ENCODE assay signal across 8 cellular contexts in the genomic region with DNA sequence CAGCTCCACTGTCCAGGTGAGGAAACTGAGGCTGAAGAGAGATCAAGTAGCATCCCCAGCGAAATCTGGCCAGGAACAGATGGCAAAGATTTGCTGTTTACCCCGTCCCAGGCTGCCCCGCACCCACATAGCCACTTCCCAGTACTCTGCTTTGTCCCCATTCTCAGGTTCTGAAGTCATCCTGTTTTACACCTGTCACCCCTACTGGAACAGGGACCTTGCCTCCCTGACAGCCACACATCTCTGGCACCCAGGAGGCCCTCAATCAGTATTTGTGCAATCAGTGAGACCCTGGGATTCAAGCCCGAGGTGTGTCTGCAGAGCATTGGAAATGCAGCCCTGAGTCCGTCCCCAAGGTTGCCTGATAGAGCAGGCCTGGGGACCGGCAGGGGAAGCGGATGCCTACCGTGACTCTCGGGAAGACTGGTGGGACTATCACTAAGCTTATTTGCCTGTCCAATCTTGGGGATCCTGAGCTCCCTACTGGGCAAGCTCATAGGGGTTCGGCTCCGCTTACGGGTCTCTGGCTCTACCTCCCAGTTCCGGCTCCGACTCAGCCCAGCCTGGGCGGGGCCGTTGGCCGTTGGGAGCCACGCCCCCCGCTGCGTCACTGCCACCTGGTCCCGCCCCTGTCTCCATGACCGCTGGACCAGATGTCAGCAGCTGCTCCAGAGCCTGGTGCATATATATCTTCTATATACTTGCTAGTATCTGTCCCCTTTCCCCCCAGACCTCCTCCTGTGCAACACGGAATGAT. TPM values are rescaled to one million over a fixed set of nuclear protein-coding genes. Genes with fewer than 3 reads are reported as not detected.
DNase-seq lines count a peak whose midpoint lies in the region; ATAC-seq and TF ChIP-seq lines count a peak whose summit lies in the region.

No MANE protein-coding gene starts in this region.

- H3K4me1 ChIP-seq in A673 (ENCODE audit: insufficient read depth, low read length, poor library complexity, severe bottlenecking) (peaks cover 12% of the 10 kb centered on the region), Peyer's patch (peaks cover 0 to 25% (median 7%) of the 10 kb centered on the region in 4 donors)

- H3K36me3 ChIP-seq in A673 (ENCODE audit: insufficient read depth, low read length, poor library complexity, severe bottlenecking) (no peaks in the 10 kb centered on the region), Peyer's patch (no peaks in the 10 kb centered on the region)

- TF ChIP-seq POLR2A in Peyer's patch (IDR thresholded peaks at IDR 0.05) = peak; percentile 34 to 74

- POLR2A ChIA-PET in A673 (lab: Charles Lee; ENCODE audit: low non-redundant PET) = no interaction called here
- POLR2A ChIA-PET in naive thymus-derived CD8-positive, alpha-beta T cell (lab: Charles Lee) = no interaction called here

- no peaks in the 10 kb centered on the region for H3K27me3 ChIP-seq in A673 (replicated peaks; ENCODE audit: insufficient read depth, low read depth, low read length, poor library complexity)
- no peaks in the 10 kb centered on the region for H3K27me3 ChIP-seq in Peyer's patch

- H3K4me1 Mint-ChIP-seq in activated T-helper 2 cell treated with anti-CD3 and anti-CD28 coated beads, Interferon-gamma antibody, Interleukin-2, Interleukin-4, amounts not matched to agents 10 μg/mL and 5 μg/mL and 100 μg/mL, durations not matched to agents 14 hours and 24 hours and 36 hours (ENCODE audit: low read depth) = peaks cover 14% of the 10 kb centered on the region
- H3K4me1 Mint-ChIP-seq in naive thymus-derived CD8-positive, alpha-beta T cell = peaks cover 8 to 25% (median 21%) of the 10 kb centered on the region in 4 donors

- H3K9me3 Mint-ChIP-seq in activated T-helper 2 cell treated with anti-CD3 and anti-CD28 coated beads, Interferon-gamma antibody, Interleukin-2, Interleukin-4, amounts not matched to agents 10 μg/mL and 5 μg/mL and 100 μg/mL, durations not matched to agents 14 hours and 24 hours and 36 hours = no peaks in the 10 kb centered on the region
- H3K9me3 Mint-ChIP-seq in naive thymus-derived CD8-positive, alpha-beta T cell = no peaks in the 10 kb centered on the region

- no TSS peak for BruUV-seq in A673 (replicated peaks; lab: Mats Ljungman, UMichigan)

- H3K36me3 Mint-ChIP-seq in activated T-helper 2 cell treated with anti-CD3 and anti-CD28 coated beads, Interferon-gamma antibody, Interleukin-2, Interleukin-4, amounts not matched to agents 10 μg/mL and 5 μg/mL and 100 μg/mL, durations not matched to agents 14 hours and 24 hours and 36 hours (ENCODE audit: low read depth) = peaks cover 6% of the 10 kb centered on the region
- no peaks in the 10 kb centered on the region for H3K36me3 Mint-ChIP-seq in naive thymus-derived CD8-positive, alpha-beta T cell

- ATAC-seq in GM18868 (IDR thresholded peaks at IDR 0.05; ENCODE audit: unreplicated experiment) (peak; percentile 75), HG03196 (IDR thresholded peaks at IDR 0.05; ENCODE audit: unreplicated experiment) (peak; percentile 53)
- peak; percentile 84 to 90 for ATAC-seq in naive thymus-derived CD8-positive, alpha-beta T cell

- TF ChIP-seq CTCF in A673 (conservative IDR thresholded peaks at IDR 0.05; ENCODE audit: low read depth, low read length) (no peak), Peyer's patch (IDR thresholded peaks at IDR 0.05) (no peak), fibroblast of pulmonary artery (IDR thresholded peaks at IDR 0.05; ENCODE audit: low read length, missing control alignments) (no peak)

- peak overlapping the region; percentile 47 for H3K4me3 Mint-ChIP-seq in activated T-helper 2 cell treated with anti-CD3 and anti-CD28 coated beads, Interferon-gamma antibody, Interleukin-2, Interleukin-4, amounts not matched to agents 10 μg/mL and 5 μg/mL and 100 μg/mL, durations not matched to agents 14 hours and 24 hours and 36 hours (ENCODE audit: low read depth)
- peak overlapping the region; percentile 64 to 84 (median 78) for H3K4me3 Mint-ChIP-seq in naive thymus-derived CD8-positive, alpha-beta T cell

- no peaks in the 10 kb centered on the region for H3K27me3 Mint-ChIP-seq in activated T-helper 2 cell treated with anti-CD3 and anti-CD28 coated beads, Interferon-gamma antibody, Interleukin-2, Interleukin-4, amounts not matched to agents 10 μg/mL and 5 μg/mL and 100 μg/mL, durations not matched to agents 14 hours and 24 hours and 36 hours (ENCODE audit: low read depth)
- peaks cover 0 to 12% (median 5%) of the 10 kb centered on the region in 5 donors for H3K27me3 Mint-ChIP-seq in naive thymus-derived CD8-positive, alpha-beta T cell

- CTCF ChIA-PET in A673 (lab: Charles Lee) = no interaction called here

- intact Hi-C loops in A673 (cut with micrococcal nuclease; ENCODE audit: unreplicated experiment) = no loop called here
- intact Hi-C loops in activated T-helper 2 cell treated with anti-CD3 and anti-CD28 coated beads, Interferon-gamma antibody, Interleukin-2, Interleukin-4, amounts not matched to agents 10 μg/mL and 5 μg/mL and 100 μg/mL, durations not matched to agents 14 hours and 24 hours and 36 hours (cut with micrococcal nuclease) = no loop called here

- H3K27ac Mint-ChIP-seq in activated T-helper 2 cell treated with anti-CD3 and anti-CD28 coated beads, Interferon-gamma antibody, Interleukin-2, Interleukin-4, amounts not matched to agents 10 μg/mL and 5 μg/mL and 100 μg/mL, durations not matched to agents 14 hours and 24 hours and 36 hours = no peak overlapping the region
- peak overlapping the region in 9 of 10 donors; percentile 8 to 77 (median 58) for H3K27ac Mint-ChIP-seq in naive thymus-derived CD8-positive, alpha-beta T cell

- peak; percentile 80 for DNase-seq in A673 (ENCODE audit: low spot score)
- peak; percentile 91 to 96 (median 96) for DNase-seq in Peyer's patch
- DNase-seq in activated T-helper 2 cell treated with anti-CD3 and anti-CD28 coated beads, Interferon-gamma antibody, Interleukin-2, Interleukin-4, amounts not matched to agents 10 μg/mL and 5 μg/mL and 100 μg/mL, durations not matched to agents 14 hours and 24 hours and 36 hours (ENCODE audit: low spot score) = peak; percentile 76
- DNase-seq in fibroblast of pulmonary artery (ENCODE audit: low read depth) = peak; percentile 76
- peak; percentile 67 to 85 (median 78) for DNase-seq in naive thymus-derived CD8-positive, alpha-beta T cell
- DNase-seq in stimulated activated naive CD4-positive, alpha-beta T cell (lab: John Stamatoyannopoulos, UW) = peak; percentile 45 to 82 (median 70)

- H3K9me3 ChIP-seq in A673 (ENCODE audit: low read depth, low read length, poor library complexity, severe bottlenecking) (no peaks in the 10 kb centered on the region), Peyer's patch (no peaks in the 10 kb centered on the region)

- H3K4me3 ChIP-seq in A673 (ENCODE audit: low read depth, low read length, poor library complexity, severe bottlenecking) (peak overlapping the region; percentile 48), Peyer's patch (peak overlapping the region; percentile 36 to 53 (median 48)), fibroblast of pulmonary artery (replicated peaks; ENCODE audit: low read depth, low read length) (peak overlapping the region; percentile 58)

- H3K27ac ChIP-seq in A673 (ENCODE audit: low read depth, low read length, poor library complexity, severe bottlenecking) = peak overlapping the region; percentile 49
- peak overlapping the region; percentile 32 to 61 (median 43) for H3K27ac ChIP-seq in Peyer's patch

RNA-seq across cellular contexts. Expression of a gene that starts 17.5 kb away (rescaled TPM):
- total RNA-seq in A673 (2021) (64.6 and 69.2 TPM in 2 replicates), Peyer's patch (10 to 100 TPM in 1 of 4 donors, 1 to 10 TPM in 3; 4.6 to 38.0 (median 7.7) TPM)
- total RNA-seq in activated T-helper 2 cell treated with anti-CD3 and anti-CD28 coated beads, Interferon-gamma antibody, Interleukin-2, Interleukin-4, amounts not matched to agents 10 μg/mL and 5 μg/mL and 100 μg/mL, durations not matched to agents 14 hours and 24 hours and 36 hours = 54.4 and 55.1 TPM in 2 replicates
- 10 to 100 TPM; 21.5 to 25.5 TPM for total RNA-seq in naive thymus-derived CD8-positive, alpha-beta T cell
- 1 to 10 TPM; 3.9 to 5.6 (median 4.7) TPM for polyA plus RNA-seq in naive thymus-derived CD8-positive, alpha-beta T cell

RNA-seq across cellular contexts. Expression of a gene that starts 22.1 kb away (rescaled TPM):
- 43.8 and 59.5 TPM in 2 replicates for total RNA-seq in A673 (2021)
- 10 to 100 TPM; 23.9 to 42.2 (median 32.8) TPM for total RNA-seq in Peyer's patch
- 35.9 and 43.5 TPM in 2 replicates for total RNA-seq in activated T-helper 2 cell treated with anti-CD3 and anti-CD28 coated beads, Interferon-gamma antibody, Interleukin-2, Interleukin-4, amounts not matched to agents 10 μg/mL and 5 μg/mL and 100 μg/mL, durations not matched to agents 14 hours and 24 hours and 36 hours
- total RNA-seq in naive thymus-derived CD8-positive, alpha-beta T cell = 10 to 100 TPM; 31.3 to 35.6 TPM
- polyA plus RNA-seq in naive thymus-derived CD8-positive, alpha-beta T cell = 10 to 100 TPM; 52.6 to 61.5 (median 55.4) TPM

RNA-seq across cellular contexts. Expression of a gene that starts 56.6 kb away (rescaled TPM):
- total RNA-seq in A673 (2021) (1.1 and 1.8 TPM in 2 replicates), Peyer's patch (10 to 100 TPM in 1 of 4 donors, 1 to 10 TPM in 3; 1.9 to 13.2 (median 3.6) TPM)
- 10.7 and 11.3 TPM in 2 replicates for total RNA-seq in activated T-helper 2 cell treated with anti-CD3 and anti-CD28 coated beads, Interferon-gamma antibody, Interleukin-2, Interleukin-4, amounts not matched to agents 10 μg/mL and 5 μg/mL and 100 μg/mL, durations not matched to agents 14 hours and 24 hours and 36 hours
- total RNA-seq in naive thymus-derived CD8-positive, alpha-beta T cell = 1 to 10 TPM; 5.5 to 6.3 TPM
- polyA plus RNA-seq in naive thymus-derived CD8-positive, alpha-beta T cell = 1 to 10 TPM; 2.2 to 4.4 (median 3.1) TPM

Comparison
In these comparisons a context has a peak if more than half of its experiments do, and no peak if none do; other contexts are left out.
1. Peak in every context shown above with its lines: DNase-seq, ATAC-seq, H3K4me3 ChIP-seq and H3K27ac ChIP-seq.